25 cellular contexts compared by ENCODE assay signal in genomic region chr15:68506071-68506470, GRCh38.
"Had no signal": no experiment of that assay in that cellular context is flagged by ENCODE, and none has a peak within 500 bp of the region (broad histone marks: within the 10 kb centered on the region; RNA-seq: fewer than 3 reads in every experiment).

No MANE protein-coding gene starts in this region.

- H3K36me3 ChIP-seq: esophagus muscularis mucosa, gastroesophageal sphincter, heart left ventricle, pancreas, right lobe of liver, stomach, thyroid gland, vagina had no signal

- H3K27ac Mint-ChIP-seq: dendritic cell treated with granulocyte-macrophage colony-stimulating factor and Interleukin-4, amounts not matched to agents 40 ng/mL and 50 ng/mL, for 4 days; mesothelial cell of epicardium; natural killer cell treated with Interleukin-12 subunit alpha and Interleukin-12 subunit beta and Interleukin-15 and Interleukin-18, amount 100 ng/mL, for 72 hours had no signal

- H3K27ac ChIP-seq: esophagus muscularis mucosa, foreskin keratinocyte, gastroesophageal sphincter, heart left ventricle, hepatocyte, pancreas, right lobe of liver, stomach, thyroid gland, vagina had no signal

- H3K9me3 Mint-ChIP-seq: dendritic cell treated with granulocyte-macrophage colony-stimulating factor and Interleukin-4, amounts not matched to agents 40 ng/mL and 50 ng/mL, for 4 days; mesothelial cell of epicardium; natural killer cell treated with Interleukin-12 subunit alpha and Interleukin-12 subunit beta and Interleukin-15 and Interleukin-18, amount 100 ng/mL, for 72 hours had no signal

- H3K4me3 Mint-ChIP-seq: dendritic cell treated with granulocyte-macrophage colony-stimulating factor and Interleukin-4, amounts not matched to agents 40 ng/mL and 50 ng/mL, for 4 days; mesothelial cell of epicardium; naive B cell; natural killer cell treated with Interleukin-12 subunit alpha and Interleukin-12 subunit beta and Interleukin-15 and Interleukin-18, amount 100 ng/mL, for 72 hours had no signal

- H3K4me1 Mint-ChIP-seq: naive B cell had no signal

- DNase-seq: effector memory CD4-positive, alpha-beta T cell; foreskin keratinocyte; left colon; left ventricle myocardium superior; mesenchymal stem cell; mucosa of descending colon; naive B cell; nucleus accumbens; pancreas; right lobe of liver; small intestine; stimulated activated CD4-positive, alpha-beta T cell treated with anti-CD3 and anti-CD28 coated beads, Interleukin-15, amount 100 ng/mL, for 24 hours; stimulated activated CD4-positive, alpha-beta T cell treated with anti-CD3 and anti-CD28 coated beads, Interleukin-2, amount 100 ng/mL, for 48 hours; stimulated activated naive CD4-positive, alpha-beta T cell; stomach; thyroid gland; trophoblast cell had no signal

- H3K9me3 ChIP-seq: esophagus muscularis mucosa, heart left ventricle, mucosa of descending colon, pancreas, right lobe of liver, stomach, thyroid gland, vagina had no signal

- ATAC-seq: foreskin keratinocyte; gastroesophageal sphincter; heart left ventricle; left colon; left ventricle myocardium superior; mucosa of descending colon; natural killer cell treated with Interleukin-12 subunit alpha and Interleukin-12 subunit beta and Interleukin-15 and Interleukin-18, amount 100 ng/mL, for 72 hours; pancreas; right lobe of liver had no signal

- H3K4me1 ChIP-seq: foreskin keratinocyte, pancreas, right lobe of liver, thyroid gland had no signal

- H3K36me3 Mint-ChIP-seq: mesothelial cell of epicardium; naive B cell; natural killer cell treated with Interleukin-12 subunit alpha and Interleukin-12 subunit beta and Interleukin-15 and Interleukin-18, amount 100 ng/mL, for 72 hours had no signal

- H3K4me3 ChIP-seq: esophagus muscularis mucosa, gastroesophageal sphincter, heart left ventricle, hepatocyte, mucosa of descending colon, pancreas, right lobe of liver, stomach, thyroid gland, vagina had no signal

- H3K27me3 ChIP-seq: gastroesophageal sphincter, heart left ventricle, hepatocyte, pancreas, right lobe of liver, stomach, thyroid gland, vagina had no signal
